In the genomic region with DNA sequence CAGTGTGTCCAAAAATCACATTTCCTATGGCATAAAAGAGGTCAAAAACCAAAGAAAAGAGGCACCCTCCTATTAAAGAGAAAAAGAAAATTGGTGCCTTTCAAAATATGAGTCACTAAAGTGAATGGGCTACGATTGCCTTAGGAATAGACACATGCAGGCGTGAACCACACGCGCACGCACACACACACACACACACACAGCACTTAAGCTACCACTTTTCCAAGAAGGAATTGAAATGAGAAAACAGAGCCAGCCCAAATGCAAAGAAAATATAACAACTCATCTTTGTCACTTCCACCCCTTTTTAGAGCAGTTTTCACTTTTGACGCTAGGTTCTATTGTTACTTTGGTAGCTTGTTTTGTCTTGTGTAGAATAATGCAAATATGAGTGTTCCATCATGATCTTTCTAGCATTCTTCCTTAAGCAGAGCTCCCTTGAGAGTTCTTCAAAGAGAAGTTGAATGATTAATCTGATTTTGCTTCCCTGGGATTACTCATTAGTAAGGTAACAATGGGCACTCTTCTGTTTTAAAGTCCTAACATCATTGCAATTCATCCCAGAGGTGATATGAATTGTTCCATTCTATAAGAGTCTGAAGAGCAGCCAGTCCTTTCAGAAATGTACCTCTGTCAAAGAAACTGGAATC, we compare ENCODE assay signal across 17 cellular contexts.
DNase-seq lines count a peak whose midpoint lies in the region; ATAC-seq and TF ChIP-seq lines count a peak whose summit lies in the region.
"Had no signal": no experiment of that assay in that cellular context is flagged by ENCODE, and none has a peak within 500 bp of the region (broad histone marks: within the 10 kb centered on the region; RNA-seq: fewer than 3 reads in every experiment).

No MANE protein-coding gene starts in this region.

- H4K20me1 ChIP-seq in mammary epithelial cell (ENCODE audit: insufficient read depth, low read length): no peaks in the 10 kb centered on the region
- H4K20me1 ChIP-seq: BLaER1 had no signal

- peaks cover 7% of the 10 kb centered on the region for H3K9me3 ChIP-seq in mammary epithelial cell (replicated peaks; ENCODE audit: insufficient read depth, low read length)
- H3K9me3 ChIP-seq: HAP-1 had no signal

- DNase-seq in mammary epithelial cell (peak; percentile 54), MCF 10A (ENCODE audit: unreplicated experiment) (no peak), foreskin keratinocyte (peak; percentile 42 to 69), Kasumi-1 (lab: John Stamatoyannopoulos, UW) (no peak)
- DNase-seq: 8988T; Calu3; CD8-positive, alpha-beta T cell; DMS 273 treated with DMSO at 0.1 percent for 48 hours; DMS53; DND-41; EL had no signal

- H3K9ac ChIP-seq in mammary epithelial cell (ENCODE audit: insufficient read depth, low read length): no peak overlapping the region
- H3K9ac ChIP-seq: BLaER1 had no signal

- H3K79me2 ChIP-seq in mammary epithelial cell (ENCODE audit: insufficient read depth, low read length): no peaks in the 10 kb centered on the region

- peak overlapping the region; percentile 4 for H3K4me2 ChIP-seq in mammary epithelial cell (ENCODE audit: insufficient read depth, low read depth, low read length)
- H3K4me2 ChIP-seq: BLaER1 had no signal

- CTCF ChIA-PET in mammary epithelial cell (lab: Charles Lee; ENCODE audit: low non-redundant PET): no interaction called here
- CTCF ChIA-PET in MCF 10A (lab: Yijun Ruan, JAX): interaction anchor here (0.5 kb wide), 1 partner anchor 24 kb away, joined by 3 read pairs; no protein-coding TSS in a partner anchor

- WGBS in mammary epithelial cell (ENCODE audit: low coverage, missing lambda C conversion rate): 73% methylated on average over 6 of the region's 6 CpGs

- peak overlapping the region; percentile 6 for H2AFZ ChIP-seq in mammary epithelial cell (ENCODE audit: low read depth, low read length)

- BruUV-seq in mammary epithelial cell (replicated peaks; lab: Mats Ljungman, UMichigan) (no TSS peak), MCF 10A (replicated peaks; lab: Mats Ljungman, UMichigan) (no TSS peak)

- H3K9me3 Mint-ChIP-seq in MCF 10A (ENCODE audit: unreplicated experiment) (peaks cover 8% of the 10 kb centered on the region), nephron (peaks cover 11% of the 10 kb centered on the region)

- ATAC-seq in foreskin keratinocyte (peak; percentile 53), GM21381 (IDR thresholded peaks at IDR 0.05; ENCODE audit: unreplicated experiment) (no peak), HG02798 (IDR thresholded peaks at IDR 0.05; ENCODE audit: poor library complexity, unreplicated experiment) (no peak)
- ATAC-seq: CD8-positive, alpha-beta T cell; GM12878 had no signal

- H3K36me3 Mint-ChIP-seq in MCF 10A (ENCODE audit: insufficient read depth, unreplicated experiment): no peaks in the 10 kb centered on the region
- no peaks in the 10 kb centered on the region for H3K36me3 Mint-ChIP-seq in nephron (ENCODE audit: low read depth)
- H3K36me3 Mint-ChIP-seq: CD8-positive, alpha-beta T cell had no signal

- no peak for TF ChIP-seq CTCF in mammary epithelial cell (conservative IDR thresholded peaks at IDR 0.05 in 1 of 2, IDR thresholded peaks at IDR 0.05 in 1 of 2; ENCODE audit: extremely low read depth in 1 of 2, insufficient read depth in 1 of 2, low read depth in 1 of 2, low read length in 2 of 2)
- no peak for TF ChIP-seq CTCF in MCF 10A (IDR thresholded peaks at IDR 0.05; ENCODE audit: unreplicated experiment)
- TF ChIP-seq CTCF in foreskin keratinocyte (conservative IDR thresholded peaks at IDR 0.05): no peak
- no peak for TF ChIP-seq CTCF in nephron (IDR thresholded peaks at IDR 0.05; ENCODE audit: unreplicated experiment in 3 of 3)

- H3K4me3 Mint-ChIP-seq in MCF 10A (ENCODE audit: unreplicated experiment): no peak overlapping the region
- no peak overlapping the region for H3K4me3 Mint-ChIP-seq in nephron
- H3K4me3 Mint-ChIP-seq: CD8-positive, alpha-beta T cell had no signal

- in situ Hi-C loops in mammary epithelial cell (cut with MboI; ENCODE audit: low sequenced_read_pairs in 2 of 2): no loop called here

- POLR2A ChIA-PET in MCF 10A (lab: Yijun Ruan, JAX): no interaction called here

- intact Hi-C loops in mammary epithelial cell (cut with micrococcal nuclease): no loop called here
- intact Hi-C loops in MCF 10A (cut with micrococcal nuclease): no loop called here

- peak overlapping the region; percentile 97 for H3K27ac ChIP-seq in mammary epithelial cell (ENCODE audit: insufficient read depth, low read depth, low read length)
- H3K27ac ChIP-seq in foreskin keratinocyte: no peak overlapping the region
- H3K27ac ChIP-seq: BLaER1 had no signal

- H3K27ac Mint-ChIP-seq in MCF 10A (ENCODE audit: low read depth, unreplicated experiment): no peak overlapping the region
- peak overlapping the region; percentile 79 to 85 (median 79) for H3K27ac Mint-ChIP-seq in nephron
- H3K27ac Mint-ChIP-seq: CD8-positive, alpha-beta T cell had no signal

- H3K27me3 ChIP-seq in mammary epithelial cell (ENCODE audit: insufficient read depth, low read length) (no peaks in the 10 kb centered on the region), foreskin keratinocyte (no peaks in the 10 kb centered on the region)
- H3K27me3 ChIP-seq: BLaER1 had no signal

- H3K4me1 ChIP-seq in mammary epithelial cell (ENCODE audit: insufficient read depth, low read length): peaks cover 43% of the 10 kb centered on the region
- peaks cover 3% of the 10 kb centered on the region for H3K4me1 ChIP-seq in foreskin keratinocyte
- H3K4me1 ChIP-seq: BLaER1, HAP-1 had no signal

- H3K4me3 ChIP-seq in mammary epithelial cell (replicated peaks in 1 of 3; ENCODE audit: insufficient read depth in 1 of 3, low read depth in 2 of 3, low read length in 3 of 3): no peak overlapping the region
- H3K4me3 ChIP-seq: BLaER1, GM12878, HAP-1 had no signal

- dilution Hi-C loops in mammary epithelial cell (cut with HindIII; ENCODE audit: low sequenced_read_pairs): no loop called here

- H3K36me3 ChIP-seq in mammary epithelial cell (ENCODE audit: insufficient read depth, low read length): no peaks in the 10 kb centered on the region
- H3K36me3 ChIP-seq: BLaER1, HAP-1 had no signal

- H3K4me1 Mint-ChIP-seq in MCF 10A (ENCODE audit: insufficient read depth, unreplicated experiment): no peaks in the 10 kb centered on the region
- H3K4me1 Mint-ChIP-seq in nephron: no peaks in the 10 kb centered on the region

- no peaks in the 10 kb centered on the region for H3K27me3 Mint-ChIP-seq in MCF 10A (ENCODE audit: insufficient read depth, unreplicated experiment)
- no peaks in the 10 kb centered on the region for H3K27me3 Mint-ChIP-seq in nephron (ENCODE audit: low read depth)

Comparison
In these comparisons a context has a peak if more than half of its experiments do, and no peak if none do; other contexts are left out.
1. DNase-seq: peak in mammary epithelial cell (single experiment) and foreskin keratinocyte (2 of 2); none in MCF 10A (single experiment) and Kasumi-1 (0 of 2).